Comparison of ENCODE assay signal across 22 cellular contexts in genomic region chr3:89171681-89172080, GRCh38.
DNase-seq lines count a peak whose midpoint lies in the region; ATAC-seq, FAIRE-seq and TF ChIP-seq lines count a peak whose summit lies in the region.
"Had no signal": no experiment of that assay in that cellular context is flagged by ENCODE, and none has a peak within 500 bp of the region (broad histone marks: within the 10 kb centered on the region; RNA-seq: fewer than 3 reads in every experiment).

No MANE protein-coding gene starts in this region.

- H3K14ac ChIP-seq in mesenchymal stem cell (ENCODE audit: low read length in 2 of 2) = no peak overlapping the region

- H3K36me3 Mint-ChIP-seq in astrocyte (ENCODE audit: low read depth, unreplicated experiment) = no peaks in the 10 kb centered on the region
- H3K36me3 Mint-ChIP-seq: CD8-positive, alpha-beta memory T cell had no signal

- H2AFZ ChIP-seq in astrocyte (ENCODE audit: low read depth, low read length) = no peak overlapping the region
- H2AFZ ChIP-seq in mesenchymal stem cell (ENCODE audit: low read depth, low read length) = no peak overlapping the region

- no peak overlapping the region for H3K27ac Mint-ChIP-seq in astrocyte (ENCODE audit: unreplicated experiment)
- H3K27ac Mint-ChIP-seq: CD8-positive, alpha-beta memory T cell had no signal

- no peaks in the 10 kb centered on the region for H3K27me3 ChIP-seq in astrocyte (ENCODE audit: insufficient read depth, low read length)
- H3K27me3 ChIP-seq in iPS-20b (ENCODE audit: insufficient read depth, low read length) = no peaks in the 10 kb centered on the region
- no peaks in the 10 kb centered on the region for H3K27me3 ChIP-seq in mesenchymal stem cell (ENCODE audit: control insufficient read depth in 1 of 2, insufficient read depth in 1 of 2, low read length in 2 of 2)
- H3K27me3 ChIP-seq in psoas muscle (ENCODE audit: insufficient read depth in 3 of 3, low read length in 2 of 3) = no peaks in the 10 kb centered on the region
- H3K27me3 ChIP-seq: SJSA1 had no signal

- H3K9me3 Mint-ChIP-seq in astrocyte (ENCODE audit: unreplicated experiment) = no peaks in the 10 kb centered on the region

- no peak overlapping the region for H2BK120ac ChIP-seq in mesenchymal stem cell (ENCODE audit: low read depth, low read length)

- H3K36me3 ChIP-seq in astrocyte (ENCODE audit: insufficient read depth, low read length) (no peaks in the 10 kb centered on the region), iPS-20b (ENCODE audit: insufficient read depth, low read depth, low read length) (no peaks in the 10 kb centered on the region), mesenchymal stem cell (ENCODE audit: control insufficient read depth in 1 of 2, insufficient read depth in 2 of 2, low read depth in 1 of 2, low read length in 2 of 2) (no peaks in the 10 kb centered on the region), psoas muscle (ENCODE audit: insufficient read depth in 1 of 2, low read depth in 1 of 2) (no peaks in the 10 kb centered on the region)
- H3K36me3 ChIP-seq: SJSA1 had no signal

- TF ChIP-seq CTCF in astrocyte (IDR thresholded peaks at IDR 0.05; ENCODE audit: insufficient read depth, low read depth, low read length) (no peak), psoas muscle (IDR thresholded peaks at IDR 0.05) (no peak)

- H2BK12ac ChIP-seq in mesenchymal stem cell (ENCODE audit: low read length in 2 of 2) = no peak overlapping the region

- H3K4me2 ChIP-seq in astrocyte (ENCODE audit: low read length) (peak overlapping the region; percentile 1), mesenchymal stem cell (ENCODE audit: low read length, poor library complexity, severe bottlenecking) (no peak overlapping the region)

- no peak overlapping the region for H3K27ac ChIP-seq in astrocyte (ENCODE audit: low read depth, low read length)
- H3K27ac ChIP-seq in iPS-20b (ENCODE audit: low read length) = peak overlapping the region; percentile 37
- H3K27ac ChIP-seq in mesenchymal stem cell (ENCODE audit: low read length, poor library complexity, severe bottlenecking) = no peak overlapping the region
- H3K27ac ChIP-seq in psoas muscle = no peak overlapping the region
- H3K27ac ChIP-seq: SJSA1 had no signal

- intact Hi-C loops in psoas muscle (cut with DNase I) = no loop called here

- no peak overlapping the region for H3K23ac ChIP-seq in mesenchymal stem cell (ENCODE audit: low read length in 2 of 2)

- H4K91ac ChIP-seq in mesenchymal stem cell (ENCODE audit: low read length) = no peak overlapping the region

- H3K4ac ChIP-seq in mesenchymal stem cell (ENCODE audit: low read depth in 1 of 2, low read length in 2 of 2) = no peak overlapping the region

- no peak overlapping the region for H4K8ac ChIP-seq in mesenchymal stem cell (ENCODE audit: low read length)

- H3K4me1 Mint-ChIP-seq in astrocyte (ENCODE audit: low read depth, unreplicated experiment) = no peaks in the 10 kb centered on the region
- H3K4me1 Mint-ChIP-seq: CD8-positive, alpha-beta memory T cell had no signal

- H3K9ac ChIP-seq in astrocyte (ENCODE audit: low read length) (no peak overlapping the region), iPS-20b (ENCODE audit: low read depth, low read length) (no peak overlapping the region), mesenchymal stem cell (ENCODE audit: low read length) (no peak overlapping the region)

- no peaks in the 10 kb centered on the region for H3K9me3 ChIP-seq in astrocyte (ENCODE audit: insufficient read depth, low read depth, low read length)
- H3K9me3 ChIP-seq in iPS-20b (ENCODE audit: insufficient read depth, low read depth, low read length) = no peaks in the 10 kb centered on the region
- no peaks in the 10 kb centered on the region for H3K9me3 ChIP-seq in mesenchymal stem cell (ENCODE audit: control insufficient read depth, low read length)
- no peaks in the 10 kb centered on the region for H3K9me3 ChIP-seq in psoas muscle
- H3K9me3 ChIP-seq: SJSA1 had no signal

- no peak overlapping the region for H2BK15ac ChIP-seq in mesenchymal stem cell (ENCODE audit: low read depth, poor library complexity, severe bottlenecking)

- H3K4me3 Mint-ChIP-seq in astrocyte (ENCODE audit: unreplicated experiment) = no peak overlapping the region
- H3K4me3 Mint-ChIP-seq: CD8-positive, alpha-beta memory T cell had no signal

- 89% methylated on average over 3 of the region's 7 CpGs for WGBS in mesenchymal stem cell
- 86 to 94% (median 94%) methylated on average over 7 of the region's 7 CpGs for WGBS in psoas muscle, 3 donors

- H2AK5ac ChIP-seq in mesenchymal stem cell (ENCODE audit: low read length, severe bottlenecking) = no peak overlapping the region

- H3K18ac ChIP-seq in mesenchymal stem cell (ENCODE audit: low read depth in 1 of 2, low read length in 2 of 2) = no peak overlapping the region

- H3K27me3 Mint-ChIP-seq in astrocyte (ENCODE audit: low read depth, unreplicated experiment) = no peaks in the 10 kb centered on the region
- H3K27me3 Mint-ChIP-seq: CD8-positive, alpha-beta memory T cell had no signal

- no peak overlapping the region for H2BK5ac ChIP-seq in mesenchymal stem cell (ENCODE audit: low read depth, low read length, poor library complexity, severe bottlenecking)

- ATAC-seq in psoas muscle = no peak
- ATAC-seq: GM12878 had no signal

- no peaks in the 10 kb centered on the region for H4K20me1 ChIP-seq in astrocyte (ENCODE audit: insufficient read depth, low read length)

- no peaks in the 10 kb centered on the region for H3K79me2 ChIP-seq in astrocyte (ENCODE audit: insufficient read depth, low read length)

- no peak for FAIRE-seq in astrocyte (lab: Jason Lieb, UNC)
- FAIRE-seq: G401.6, GM12878, GM18507, H54 had no signal

- H3K4me3 ChIP-seq in astrocyte (ENCODE audit: insufficient read depth, low read depth, low read length) = no peak overlapping the region
- H3K4me3 ChIP-seq in iPS-20b (ENCODE audit: low read length) = no peak overlapping the region
- no peak overlapping the region for H3K4me3 ChIP-seq in mesenchymal stem cell (ENCODE audit: insufficient read depth in 1 of 2, low read depth in 1 of 2, low read length in 2 of 2)
- no peak overlapping the region for H3K4me3 ChIP-seq in psoas muscle
- H3K4me3 ChIP-seq: GM12878, SJSA1 had no signal

- peak; percentile 20 for DNase-seq in CMK (ENCODE audit: low read depth)
- peak; percentile 91 for DNase-seq in OCI-M1 (lab: John Stamatoyannopoulos, UW)
- DNase-seq in astrocyte (ENCODE audit: low read depth) = peak; percentile 6
- no peak for DNase-seq in mesenchymal stem cell
- DNase-seq in psoas muscle = no peak
- DNase-seq in NCI-H82 (lab: John Stamatoyannopoulos, UW) = no peak
- no peak for DNase-seq in LoVo (ENCODE audit: low spot score)
- DNase-seq: CD8-positive, alpha-beta memory T cell; DND-41; IMR-90; Karpas-422; MM.1S; NCI-H1092 treated with DMSO at 0.1 percent for 48 hours; NCI-H1694; NCI-H2227 treated with DMSO at 0.1 percent for 48 hours; NCI-H524 treated with DMSO at 0.1 percent for 48 hours had no signal

- no peaks in the 10 kb centered on the region for H3K79me1 ChIP-seq in mesenchymal stem cell (replicated peaks; ENCODE audit: low read length, poor library complexity, severe bottlenecking)

- H3K4me1 ChIP-seq in astrocyte (ENCODE audit: insufficient read depth, low read length) (no peaks in the 10 kb centered on the region), iPS-20b (ENCODE audit: insufficient read depth, low read length) (peaks cover 21% of the 10 kb centered on the region; the same call in 1 of the 2 replicates), mesenchymal stem cell (ENCODE audit: control insufficient read depth, insufficient read depth, low read depth, low read length) (no peaks in the 10 kb centered on the region), psoas muscle (no peaks in the 10 kb centered on the region)
- H3K4me1 ChIP-seq: SJSA1 had no signal

Comparison
In these comparisons a context has a peak if more than half of its experiments do, and no peak if none do; other contexts are left out.
1. DNase-seq: peak in CMK (single experiment), OCI-M1 (single experiment) and astrocyte (single experiment); none in mesenchymal stem cell (single experiment), psoas muscle (0 of 2), NCI-H82 (single experiment) and LoVo (single experiment).